Comparison of ENCODE assay signal across 1 cellular context in the genomic region with DNA sequence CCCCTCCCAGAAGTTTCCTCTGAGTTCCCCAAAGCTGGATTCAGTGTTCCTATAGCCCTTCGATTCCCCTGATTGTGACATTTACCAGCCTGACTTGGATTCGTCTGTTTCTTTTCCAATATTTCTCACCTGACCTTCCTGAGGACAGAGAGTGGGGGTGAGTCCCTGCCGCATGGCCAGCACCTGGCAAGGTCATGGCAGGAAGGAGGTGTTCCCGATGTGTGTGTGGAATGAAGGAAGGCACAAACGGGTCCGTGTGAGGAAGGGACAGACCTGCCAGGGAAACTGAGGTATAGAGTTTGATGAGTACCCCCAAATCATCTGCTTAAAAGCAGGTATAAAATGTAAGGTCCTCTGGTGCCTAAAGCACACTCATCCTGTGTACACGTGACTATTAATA.
TF ChIP-seq lines count a peak whose summit lies in the region.

No MANE protein-coding gene starts in this region.

TF ChIP-seq in IMR-90, 13 proteins besides CTCF, POLR2A, EP300 and RAD21:
- TF ChIP-seq RCOR1 (IDR thresholded peaks at IDR 0.05; ENCODE audit: insufficient replicate concordance, low read length) (no peak), MXI1 (IDR thresholded peaks at IDR 0.05; ENCODE audit: borderline replicate concordance, low read depth, low read length) (no peak), MAZ (IDR thresholded peaks at IDR 0.05; ENCODE audit: borderline replicate concordance, low read depth, low read length) (no peak), CHD1 (IDR thresholded peaks at IDR 0.05; ENCODE audit: low read depth, low read length) (no peak), NFE2L2 (IDR thresholded peaks at IDR 0.05; ENCODE audit: low read depth, low read length) (no peak), MAFK (IDR thresholded peaks at IDR 0.05; ENCODE audit: low read depth, low read length) (no peak), SMC3 (IDR thresholded peaks at IDR 0.05; ENCODE audit: low read depth, low read length) (no peak)
